In the genomic region with DNA sequence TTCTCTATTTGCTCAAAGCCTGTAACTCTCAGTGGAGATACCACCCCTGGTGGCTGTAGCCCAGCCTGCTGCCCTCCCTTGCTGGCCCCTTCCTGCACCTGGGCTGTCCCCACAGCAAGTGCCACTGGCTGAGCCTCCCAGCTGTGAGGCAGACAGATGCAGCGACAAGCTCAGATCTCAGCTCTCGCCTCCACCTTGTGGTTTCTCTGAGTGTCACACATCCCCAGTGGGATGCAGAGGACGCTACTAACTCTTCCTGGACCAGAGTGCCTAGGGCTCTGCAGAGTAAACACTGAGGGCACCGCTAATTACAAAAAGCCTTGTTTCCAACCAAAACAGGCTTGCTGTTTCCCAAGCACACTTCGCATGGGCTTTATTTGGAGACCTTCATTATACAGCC, we compare ENCODE assay signal across 9 cellular contexts. TPM values are rescaled to one million over a fixed set of nuclear protein-coding genes. Genes with fewer than 3 reads are reported as not detected.
DNase-seq lines count a peak whose midpoint lies in the region; ATAC-seq, FAIRE-seq and TF ChIP-seq lines count a peak whose summit lies in the region.
"Had no signal": no experiment of that assay in that cellular context is flagged by ENCODE, and none has a peak within 500 bp of the region (broad histone marks: within the 10 kb centered on the region; RNA-seq: fewer than 3 reads in every experiment).

No MANE protein-coding gene starts in this region.

- DNase-seq in ELR (ENCODE audit: low read depth) (peak; percentile 47), activated B cell treated with CpG ODN at 0.5 μM for 24 hours (no peak), kidney (no peak), sciatic nerve (ENCODE audit: low spot score) (no peak), foreskin melanocyte (no peak), NOMO-1 (lab: John Stamatoyannopoulos, UW; ENCODE audit: unreplicated experiment in 2 of 2) (no peak), NCI-H2029 treated with DMSO at 0.1 percent for 48 hours (lab: John Stamatoyannopoulos, UW) (no peak)

- peaks cover 28% of the 10 kb centered on the region for H3K4me1 Mint-ChIP-seq in activated B cell treated with CpG ODN at 0.5 μM for 24 hours

- H3K36me3 Mint-ChIP-seq in activated B cell treated with CpG ODN at 0.5 μM for 24 hours (ENCODE audit: low read depth): peaks cover 17% of the 10 kb centered on the region

- H3K9me3 ChIP-seq in kidney (ENCODE audit: control insufficient read depth in 1 of 2, low read length in 2 of 2): no peaks in the 10 kb centered on the region
- H3K9me3 ChIP-seq: thoracic aorta had no signal

- peak; percentile 65 for TF ChIP-seq RAD21 in Ishikawa (IDR thresholded peaks at IDR 0.05; ENCODE audit: low read depth)

- CTCF ChIA-PET in activated B cell treated with CpG ODN at 0.5 μM for 24 hours (lab: Charles Lee): no interaction called here

- intact Hi-C loops in activated B cell treated with CpG ODN at 0.5 μM for 24 hours (cut with micrococcal nuclease) (loop anchor here (1.0 kb wide), 1 partner anchor 13 kb away; no protein-coding TSS in a partner anchor), kidney (cut with DNase I) (no loop called here), sciatic nerve (cut with DNase I) (no loop called here)

- H3K36me3 ChIP-seq in kidney (ENCODE audit: control insufficient read depth in 1 of 2, insufficient read depth in 2 of 2, low read length in 2 of 2): no peaks in the 10 kb centered on the region
- H3K36me3 ChIP-seq: thoracic aorta had no signal

- no peak overlapping the region for H3K27ac Mint-ChIP-seq in activated B cell treated with CpG ODN at 0.5 μM for 24 hours

- TF ChIP-seq EP300 in Ishikawa (IDR thresholded peaks at IDR 0.05; ENCODE audit: borderline replicate concordance): no peak

- no peak overlapping the region for H3K4me3 Mint-ChIP-seq in activated B cell treated with CpG ODN at 0.5 μM for 24 hours

- no peaks in the 10 kb centered on the region for H3K9me3 Mint-ChIP-seq in activated B cell treated with CpG ODN at 0.5 μM for 24 hours

- no peak overlapping the region for H3K9ac ChIP-seq in kidney (ENCODE audit: low read length in 2 of 2)

- no peak overlapping the region for H3K27ac ChIP-seq in kidney (ENCODE audit: low read depth in 2 of 2, low read length in 2 of 2)
- H3K27ac ChIP-seq: thoracic aorta had no signal

- TF ChIP-seq CTCF in activated B cell treated with CpG ODN at 0.5 μM for 24 hours (IDR thresholded peaks at IDR 0.05) (no peak), kidney (IDR thresholded peaks at IDR 0.05; ENCODE audit: borderline replicate concordance, extremely low read depth, insufficient read depth) (peak; percentile 14)

- FAIRE-seq in kidney (lab: Jason Lieb, UNC): no peak

- no peaks in the 10 kb centered on the region for H3K4me1 ChIP-seq in kidney (ENCODE audit: control insufficient read depth in 1 of 2, insufficient read depth in 1 of 2, low read depth in 1 of 2, low read length in 2 of 2)

- H3K4me3 ChIP-seq in kidney (ENCODE audit: low read length in 2 of 2): no peak overlapping the region
- H3K4me3 ChIP-seq: thoracic aorta had no signal

- POLR2A ChIA-PET in activated B cell treated with CpG ODN at 0.5 μM for 24 hours (lab: Charles Lee): interaction anchor here (1.0 to 1.4 kb wide), 2 partner anchors 9 to 61 kb away, joined by 3 to 4 read pairs; partner anchors contain the start of genes PPIL2 and YPEL1

- H3K27me3 Mint-ChIP-seq in activated B cell treated with CpG ODN at 0.5 μM for 24 hours: no peaks in the 10 kb centered on the region

- ATAC-seq in activated B cell treated with CpG ODN at 0.5 μM for 24 hours (ENCODE audit: low read depth): peak; percentile 76
- no peak for ATAC-seq in sciatic nerve

TF ChIP-seq in Ishikawa, 13 proteins besides CTCF, POLR2A, EP300 and RAD21:
- TF ChIP-seq YY1 (IDR thresholded peaks at IDR 0.05; ENCODE audit: low read depth) (no peak), TEAD4 (IDR thresholded peaks at IDR 0.05) (no peak), FOXM1 (IDR thresholded peaks at IDR 0.05; ENCODE audit: borderline replicate concordance, low read depth) (no peak), REST (IDR thresholded peaks at IDR 0.05; ENCODE audit: low read depth) (no peak), EGR1 (IDR thresholded peaks at IDR 0.05) (no peak), NFIC (IDR thresholded peaks at IDR 0.05) (no peak), TCF12 (IDR thresholded peaks at IDR 0.05; ENCODE audit: low read depth) (no peak), MAX (IDR thresholded peaks at IDR 0.05) (no peak), TAF1 (IDR thresholded peaks at IDR 0.05; ENCODE audit: low read depth) (no peak), ZBTB7A (IDR thresholded peaks at IDR 0.05; ENCODE audit: low read depth) (no peak), CEBPB (IDR thresholded peaks at IDR 0.05) (no peak), CREB1 (IDR thresholded peaks at IDR 0.05; ENCODE audit: low read depth) (no peak)
- TF ChIP-seq, protein P1, sequence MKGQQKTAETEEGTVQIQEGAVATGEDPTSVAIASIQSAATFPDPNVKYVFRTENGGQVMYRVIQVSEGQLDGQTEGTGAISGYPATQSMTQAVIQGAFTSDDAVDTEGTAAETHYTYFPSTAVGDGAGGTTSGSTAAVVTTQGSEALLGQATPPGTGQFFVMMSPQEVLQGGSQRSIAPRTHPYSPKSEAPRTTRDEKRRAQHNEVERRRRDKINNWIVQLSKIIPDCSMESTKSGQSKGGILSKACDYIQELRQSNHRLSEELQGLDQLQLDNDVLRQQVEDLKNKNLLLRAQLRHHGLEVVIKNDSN (IDR thresholded peaks at IDR 0.05): no peak

RNA-seq across cellular contexts. Expression of gene YPEL1, which starts 8.9 kb away (rescaled TPM):
- total RNA-seq in activated B cell treated with CpG ODN at 0.5 μM for 24 hours (3.0 and 4.1 TPM in 2 replicates), kidney (6.1 TPM), sciatic nerve (8.2 TPM)
- 2.2 TPM for polyA plus RNA-seq in kidney (ENCODE audit: insufficient read depth, low read depth, low replicate concordance)
